In genomic region chr10:11684717-11685645, GRCh38 we compare ENCODE assay signal across 8 cellular contexts. TPM values are rescaled to one million over a fixed set of nuclear protein-coding genes. Genes with fewer than 3 reads are reported as not detected.
DNase-seq lines count a peak whose midpoint lies in the region; FAIRE-seq and TF ChIP-seq lines count a peak whose summit lies in the region.

No MANE protein-coding gene starts in this region.

- TF ChIP-seq CTCF in HFFc6 (IDR thresholded peaks at IDR 0.05) (no peak), fibroblast of mammary gland (conservative IDR thresholded peaks at IDR 0.05; ENCODE audit: control insufficient read depth, insufficient read depth, low read depth, low read length) (no peak), neural progenitor cell (IDR thresholded peaks at IDR 0.05) (no peak), suprapubic skin (IDR thresholded peaks at IDR 0.05) (no peak), osteocyte (IDR thresholded peaks at IDR 0.05) (no peak)

- TF ChIP-seq EP300 in suprapubic skin (IDR thresholded peaks at IDR 0.05), result no peak

- H3K36me3 ChIP-seq in neural progenitor cell (no peaks in the 10 kb centered on the region), suprapubic skin (no peaks in the 10 kb centered on the region)

- no peak overlapping the region for H3K27ac ChIP-seq in neural progenitor cell
- peak overlapping the region; percentile 83 for H3K27ac ChIP-seq in suprapubic skin

- DNase-seq in GM12891 (ENCODE audit: insufficient read length, low spot score), result peak; percentile 43
- DNase-seq in HFFc6, result peak; percentile 16
- DNase-seq in NCI-H226, result peak; percentile 85
- DNase-seq in activated T-cell treated with anti-CD3 and anti-CD28 coated beads for 4 hours, result peak; percentile 33
- peak; percentile 87 for DNase-seq in fibroblast of mammary gland (ENCODE audit: low read depth)
- DNase-seq in neural progenitor cell (ENCODE audit: low spot score), result peak; percentile 44
- DNase-seq in suprapubic skin (ENCODE audit: low spot score in 2 of 2), result peak; percentile 84 to 88
- no peak for DNase-seq in osteocyte (ENCODE audit: extremely low spot score, unreplicated experiment)

- no peaks in the 10 kb centered on the region for H4K20me1 ChIP-seq in neural progenitor cell (ENCODE audit: low read depth)

- peak overlapping the region; percentile 84 for H2AFZ ChIP-seq in neural progenitor cell (replicated peaks)

- H3K36me3 Mint-ChIP-seq in HFFc6 (ENCODE audit: low read depth), result no peaks in the 10 kb centered on the region
- H3K36me3 Mint-ChIP-seq in neural progenitor cell, result no peaks in the 10 kb centered on the region
- H3K36me3 Mint-ChIP-seq in osteocyte (ENCODE audit: unreplicated experiment), result no peaks in the 10 kb centered on the region

- H3K9me3 Mint-ChIP-seq in HFFc6 (no peaks in the 10 kb centered on the region), neural progenitor cell (no peaks in the 10 kb centered on the region), osteocyte (ENCODE audit: unreplicated experiment) (no peaks in the 10 kb centered on the region)

- TF ChIP-seq POLR2A in GM12891 (IDR thresholded peaks at IDR 0.05; ENCODE audit: low read depth, low read length) (peak; percentile 91), suprapubic skin (IDR thresholded peaks at IDR 0.05) (no peak)

- 16% methylated on average over 26 of the region's 26 CpGs for WGBS in suprapubic skin

- H3K27me3 Mint-ChIP-seq in HFFc6 (ENCODE audit: insufficient read depth) (peaks cover 39% of the 10 kb centered on the region), neural progenitor cell (ENCODE audit: insufficient read depth, low read depth) (peaks cover 8% of the 10 kb centered on the region), osteocyte (ENCODE audit: unreplicated experiment) (peaks cover 40% of the 10 kb centered on the region)

- no peaks in the 10 kb centered on the region for H3F3A ChIP-seq in neural progenitor cell (ENCODE audit: low read depth)

- H3K27ac Mint-ChIP-seq in HFFc6 (peak overlapping the region; percentile 71; the same call in 1 of the 2 replicates), neural progenitor cell (peak overlapping the region; percentile 91), osteocyte (ENCODE audit: unreplicated experiment) (no peak overlapping the region)

- H3K27me3 ChIP-seq in neural progenitor cell (no peaks in the 10 kb centered on the region), suprapubic skin (peaks cover 4% of the 10 kb centered on the region)

- H3K9ac ChIP-seq in neural progenitor cell, result no peak overlapping the region

- FAIRE-seq in GM12891 (lab: Jason Lieb, UNC), result peak; percentile 82

- no peaks in the 10 kb centered on the region for H3K79me2 ChIP-seq in neural progenitor cell (ENCODE audit: low read depth)

- no peaks in the 10 kb centered on the region for H3K4me1 ChIP-seq in neural progenitor cell
- H3K4me1 ChIP-seq in suprapubic skin, result peaks cover 39% of the 10 kb centered on the region

- H3K4me3 Mint-ChIP-seq in HFFc6 (peak overlapping the region; percentile 81), neural progenitor cell (no peak overlapping the region), osteocyte (ENCODE audit: unreplicated experiment) (no peak overlapping the region)

- no peak overlapping the region for H3K4me2 ChIP-seq in neural progenitor cell

- H3K9me3 ChIP-seq in neural progenitor cell (ENCODE audit: low read depth), result no peaks in the 10 kb centered on the region
- H3K9me3 ChIP-seq in suprapubic skin, result no peaks in the 10 kb centered on the region

- peaks cover 32% of the 10 kb centered on the region for H3K4me1 Mint-ChIP-seq in HFFc6 (ENCODE audit: low read depth)
- H3K4me1 Mint-ChIP-seq in neural progenitor cell, result peaks cover 42% of the 10 kb centered on the region
- peaks cover 6% of the 10 kb centered on the region for H3K4me1 Mint-ChIP-seq in osteocyte (ENCODE audit: unreplicated experiment)

- H3K4me3 ChIP-seq in fibroblast of mammary gland (ENCODE audit: control insufficient read depth, low read depth, low read length), result peak overlapping the region; percentile 44
- no peak overlapping the region for H3K4me3 ChIP-seq in neural progenitor cell
- H3K4me3 ChIP-seq in suprapubic skin, result peak overlapping the region; percentile 37

TF ChIP-seq in GM12891, 5 proteins besides CTCF, POLR2A, EP300 and RAD21:
- TF ChIP-seq PAX5 (IDR thresholded peaks at IDR 0.05; ENCODE audit: insufficient read depth, low read length, severe bottlenecking) (peak; percentile 85), POLR2AphosphoS5 (IDR thresholded peaks at IDR 0.05; ENCODE audit: low read depth, low read length) (peak; percentile 78), POU2F2 (IDR thresholded peaks at IDR 0.05; ENCODE audit: low read depth, low read length) (no peak), SPI1 (IDR thresholded peaks at IDR 0.05; ENCODE audit: low read depth, low read length) (peak; percentile 87), TAF1 (IDR thresholded peaks at IDR 0.05; ENCODE audit: low read depth, low read length) (0 out of 2 replicates have a peak, but pooled peaks have one; percentile 9)

RNA-seq across cellular contexts. Expression of gene ECHDC3, which starts 57.2 kb away (rescaled TPM):
- 5.9 TPM for polyA plus RNA-seq in GM12891 (2012; ENCODE audit: low read depth, missing spikeins)
- 1 to 10 TPM in 2 of 6 experiments, under 1 TPM in 3, not detected in 1; 0.10 to 1.4 (median 0.23) TPM for total RNA-seq in HFFc6 (2021; fragmentation: NEBNext Ultra II Directional; extraction: Animal tissue kit (Norgen Biotek cat#: 25700))
- 2.1 and 10.1 TPM in 2 replicates for total RNA-seq in neural progenitor cell (ENCODE audit: low replicate concordance)
- total RNA-seq in suprapubic skin, result 10 to 100 TPM; 47.5 to 92.8 (median 76.6) TPM
- 0.55 and 1.2 TPM in 2 replicates for total RNA-seq in osteocyte
